In genomic region chr12:52566847-52567291, GRCh38 we compare ENCODE assay signal across 17 cellular contexts. TPM values are rescaled to one million over a fixed set of nuclear protein-coding genes. Genes with fewer than 3 reads are reported as not detected.
DNase-seq lines count a peak whose midpoint lies in the region; ATAC-seq and TF ChIP-seq lines count a peak whose summit lies in the region.
"Had no signal": no experiment of that assay in that cellular context is flagged by ENCODE, and none has a peak within 500 bp of the region (broad histone marks: within the 10 kb centered on the region; RNA-seq: fewer than 3 reads in every experiment).

No MANE protein-coding gene starts in this region.

- in situ Hi-C loops in GM13977 (cut with MboI; ENCODE audit: low pct_unique_long_range_greater_than_20kb, low sequenced_read_pairs, unreplicated experiment), result no loop called here

- no peaks in the 10 kb centered on the region for H3K36me3 Mint-ChIP-seq in activated CD4-positive, alpha-beta T cell treated with anti-CD3 and anti-CD28 coated beads, Interleukin-2, amount 10 ng/mL, durations not matched to agents 7 days and 5 days (ENCODE audit: low read depth)
- H3K36me3 Mint-ChIP-seq in immature natural killer cell, result no peaks in the 10 kb centered on the region

- H3K27me3 Mint-ChIP-seq in activated CD4-positive, alpha-beta T cell treated with anti-CD3 and anti-CD28 coated beads, Interleukin-2, amount 10 ng/mL, durations not matched to agents 7 days and 5 days, result peaks cover 18% of the 10 kb centered on the region
- peaks cover 14 to 24% (median 20%) of the 10 kb centered on the region in 3 donors for H3K27me3 Mint-ChIP-seq in immature natural killer cell (ENCODE audit: low read depth in 3 of 3)

- CTCF ChIA-PET in activated CD4-positive, alpha-beta T cell treated with anti-CD3 and anti-CD28 coated beads, Interleukin-2, amount 10 ng/mL, durations not matched to agents 7 days and 5 days (lab: Charles Lee), result interaction anchor here (1.4 kb wide), 1 partner anchor 153 kb away, joined by 3 read pairs; no protein-coding TSS in a partner anchor

- no peak for TF ChIP-seq CTCF in GM13977 (IDR thresholded peaks at IDR 0.05; ENCODE audit: extremely low read depth, insufficient read depth, missing control alignments)

- H3K27ac Mint-ChIP-seq in activated CD4-positive, alpha-beta T cell treated with anti-CD3 and anti-CD28 coated beads, Interleukin-2, amount 10 ng/mL, durations not matched to agents 7 days and 5 days, result peak overlapping the region; percentile 52
- peak overlapping the region; percentile 95 to 100 (median 99) for H3K27ac Mint-ChIP-seq in immature natural killer cell

- H3K4me1 Mint-ChIP-seq in activated CD4-positive, alpha-beta T cell treated with anti-CD3 and anti-CD28 coated beads, Interleukin-2, amount 10 ng/mL, durations not matched to agents 7 days and 5 days, result no peaks in the 10 kb centered on the region
- peaks cover 53 to 83% of the 10 kb centered on the region in 2 donors for H3K4me1 Mint-ChIP-seq in immature natural killer cell

- DNase-seq in activated CD4-positive, alpha-beta T cell treated with anti-CD3 and anti-CD28 coated beads, Interleukin-2, amount 10 ng/mL, durations not matched to agents 7 days and 5 days, result no peak
- no peak for DNase-seq in activated CD4-positive, alpha-beta T cell treated with anti-CD3 and anti-CD28 coated beads, Interleukin-2, amount 50 U/mL, for 1 hour
- peak; percentile 31 for DNase-seq in activated CD8-positive, alpha-beta memory T cell treated with anti-CD3 and anti-CD28 coated beads, Interleukin-2, amount 50 U/mL, for 1 hour (ENCODE audit: extremely low read depth)
- peak; percentile 99 for DNase-seq in immature natural killer cell
- DNase-seq in stimulated activated CD8-positive, alpha-beta memory T cell treated with anti-CD3 and anti-CD28 coated beads, Interleukin-4, amount 100 ng/mL, for 4 hours (ENCODE audit: low read depth in 2 of 2, low spot score in 1 of 2), result peak; percentile 7 to 47
- no peak for DNase-seq in MV-4-11 (lab: John Stamatoyannopoulos, UW)
- no peak for DNase-seq in GM13977 (ENCODE audit: low spot score)
- DNase-seq: ACHN; cerebellar nuclear complex; COR-L47; NCI-H226; stimulated activated naive CD4-positive, alpha-beta T cell treated with Interleukin-2 at 50 U/mL for 16 hours had no signal

- POLR2A ChIA-PET in activated CD4-positive, alpha-beta T cell treated with anti-CD3 and anti-CD28 coated beads, Interleukin-2, amount 10 ng/mL, durations not matched to agents 7 days and 5 days (lab: Charles Lee), result no interaction called here

- H3K4me3 Mint-ChIP-seq in activated CD4-positive, alpha-beta T cell treated with anti-CD3 and anti-CD28 coated beads, Interleukin-2, amount 10 ng/mL, durations not matched to agents 7 days and 5 days, result no peak overlapping the region
- H3K4me3 Mint-ChIP-seq in immature natural killer cell, result peak overlapping the region; percentile 76 to 92 (median 87)

- H3K9me3 Mint-ChIP-seq in activated CD4-positive, alpha-beta T cell treated with anti-CD3 and anti-CD28 coated beads, Interleukin-2, amount 10 ng/mL, durations not matched to agents 7 days and 5 days, result no peaks in the 10 kb centered on the region
- no peaks in the 10 kb centered on the region for H3K9me3 Mint-ChIP-seq in immature natural killer cell

- ATAC-seq in GM18868 (IDR thresholded peaks at IDR 0.05; ENCODE audit: unreplicated experiment), result no peak
- ATAC-seq: HepG2, SK-N-SH treated with all-trans-retinoic acid at 6 μM for 48 hours had no signal

RNA-seq across cellular contexts. Expression of gene KRT74, which starts 6.8 kb away (rescaled TPM):
- total RNA-seq in activated CD4-positive, alpha-beta T cell treated with anti-CD3 and anti-CD28 coated beads, Interleukin-2, amount 10 ng/mL, durations not matched to agents 7 days and 5 days, result under 1 TPM; 0.15 TPM
- polyA plus RNA-seq in immature natural killer cell, result not detected
- total RNA-seq: HepG2, vagina had no signal
- polyA plus RNA-seq: HepG2 had no signal

RNA-seq across cellular contexts. Expression of gene KRT71, which starts 13.9 kb away (rescaled TPM):
- not detected for total RNA-seq in activated CD4-positive, alpha-beta T cell treated with anti-CD3 and anti-CD28 coated beads, Interleukin-2, amount 10 ng/mL, durations not matched to agents 7 days and 5 days
- not detected for polyA plus RNA-seq in immature natural killer cell
- total RNA-seq: HepG2, vagina had no signal
- polyA plus RNA-seq: HepG2, keratinocyte had no signal

RNA-seq across cellular contexts. Expression of gene KRT72, which starts 34.4 kb away (rescaled TPM):
- total RNA-seq in activated CD4-positive, alpha-beta T cell treated with anti-CD3 and anti-CD28 coated beads, Interleukin-2, amount 10 ng/mL, durations not matched to agents 7 days and 5 days, result 10 to 100 TPM; 12.3 to 13.0 TPM
- under 1 TPM in 2 of 3 donors, not detected in 1; 0.34 to 0.93 TPM for polyA plus RNA-seq in immature natural killer cell
- total RNA-seq: HepG2, vagina had no signal
- polyA plus RNA-seq: HepG2, keratinocyte had no signal

RNA-seq across cellular contexts. Expression of gene KRT5, which starts 46.7 kb away (rescaled TPM):
- not detected for total RNA-seq in activated CD4-positive, alpha-beta T cell treated with anti-CD3 and anti-CD28 coated beads, Interleukin-2, amount 10 ng/mL, durations not matched to agents 7 days and 5 days
- not detected for polyA plus RNA-seq in immature natural killer cell
- total RNA-seq: HepG2 had no signal

RNA-seq across cellular contexts. Expression of gene KRT73, which starts 51.5 kb away (rescaled TPM):
- total RNA-seq in activated CD4-positive, alpha-beta T cell treated with anti-CD3 and anti-CD28 coated beads, Interleukin-2, amount 10 ng/mL, durations not matched to agents 7 days and 5 days, result 1 to 10 TPM; 8.2 to 8.6 TPM
- polyA plus RNA-seq in immature natural killer cell, result 1 to 10 TPM in 1 of 3 donors, under 1 TPM in 1, not detected in 1; 0.82 to 3.3 TPM
- total RNA-seq: HepG2, vagina had no signal
- polyA plus RNA-seq: HepG2 had no signal

Comparison
In these comparisons a context has a peak if more than half of its experiments do, and no peak if none do; other contexts are left out.
1. DNase-seq: peak in activated CD8-positive, alpha-beta memory T cell treated with anti-CD3 and anti-CD28 coated beads, Interleukin-2, amount 50 U/mL, for 1 hour (single experiment), immature natural killer cell (3 of 3) and stimulated activated CD8-positive, alpha-beta memory T cell treated with anti-CD3 and anti-CD28 coated beads, Interleukin-4, amount 100 ng/mL, for 4 hours (2 of 2); none in activated CD4-positive, alpha-beta T cell treated with anti-CD3 and anti-CD28 coated beads, Interleukin-2, amount 10 ng/mL, durations not matched to agents 7 days and 5 days (single experiment), activated CD4-positive, alpha-beta T cell treated with anti-CD3 and anti-CD28 coated beads, Interleukin-2, amount 50 U/mL, for 1 hour (single experiment), MV-4-11 (single experiment) and GM13977 (single experiment).